Comparison of ENCODE assay signal across 8 cellular contexts in the genomic region with DNA sequence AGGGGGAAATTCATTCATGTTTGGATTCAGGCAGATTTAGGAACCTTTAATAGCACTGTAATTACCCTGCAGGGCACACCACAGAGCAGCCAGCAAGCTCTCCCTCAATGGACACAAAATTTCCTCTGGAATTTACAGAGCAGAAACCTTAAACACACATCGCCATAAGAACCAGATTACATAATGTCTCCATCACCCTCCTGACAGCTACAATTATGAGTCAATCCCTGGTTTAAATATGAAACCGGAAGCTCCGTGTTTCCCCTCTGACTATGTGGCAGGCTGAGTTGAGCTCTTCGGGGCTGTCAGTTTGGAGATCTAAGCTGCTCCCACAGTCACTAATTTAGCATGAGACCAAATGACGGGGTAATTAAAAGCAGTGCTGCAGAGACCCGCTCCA.
DNase-seq lines count a peak whose midpoint lies in the region; ATAC-seq and TF ChIP-seq lines count a peak whose summit lies in the region.

No MANE protein-coding gene starts in this region.

- peak overlapping the region in 1 of 2 donors; percentile 34 for H3K9ac ChIP-seq in mucosa of rectum (ENCODE audit: low read depth in 1 of 2, low read length in 2 of 2)

- POLR2A ChIA-PET in CD8-positive, alpha-beta T cell (lab: Charles Lee), result no interaction called here

- intact Hi-C loops in CD8-positive, alpha-beta T cell (cut with DNase I, micrococcal nuclease), result no loop called here
- intact Hi-C loops in vagina (cut with DNase I) (no loop called here), testis (cut with DNase I; ENCODE audit: low total_unique reads) (no loop called here)

- no peak overlapping the region for H3K27ac Mint-ChIP-seq in CD8-positive, alpha-beta T cell

- CTCF ChIA-PET in CD8-positive, alpha-beta T cell (lab: Charles Lee), result interaction anchor here (0.7 kb wide), 1 partner anchor 127 kb away, joined by 4 read pairs; no protein-coding TSS in a partner anchor

- no peaks in the 10 kb centered on the region for H3K9me3 Mint-ChIP-seq in CD8-positive, alpha-beta T cell

- no peaks in the 10 kb centered on the region for H3K36me3 Mint-ChIP-seq in CD8-positive, alpha-beta T cell

- 31 to 39% methylated on average over 6 of the region's 6 CpGs for WGBS in testis, 2 donors

- ATAC-seq in CD8-positive, alpha-beta T cell, result peak; percentile 55
- ATAC-seq in HG03139 (IDR thresholded peaks at IDR 0.05; ENCODE audit: unreplicated experiment), result peak; percentile 73

- no peak overlapping the region for H3K4me3 ChIP-seq in CD8-positive, alpha-beta T cell (ENCODE audit: low read depth, low read length)
- H3K4me3 ChIP-seq in Peyer's patch (peak overlapping the region in 2 of 4 donors; percentile 22 to 30), mucosa of rectum (ENCODE audit: low read length in 2 of 2) (peak overlapping the region; percentile 21 to 57), vagina (peak overlapping the region; percentile 22 to 24), testis (no peak overlapping the region)

- peaks cover 8% of the 10 kb centered on the region for H3K4me1 ChIP-seq in CD8-positive, alpha-beta T cell (ENCODE audit: insufficient read depth, low read length)
- H3K4me1 ChIP-seq in Peyer's patch (peaks cover 0 to 39% (median 7%) of the 10 kb centered on the region in 4 donors), mucosa of rectum (ENCODE audit: control insufficient read depth in 2 of 2, insufficient read depth in 2 of 2, low read length in 2 of 2) (peaks cover 24 to 44% of the 10 kb centered on the region in 2 donors), vagina (peaks cover 52% of the 10 kb centered on the region), testis (peaks cover 29% of the 10 kb centered on the region)

- TF ChIP-seq CTCF in CD8-positive, alpha-beta T cell (IDR thresholded peaks at IDR 0.05), result no peak
- TF ChIP-seq CTCF in Peyer's patch (IDR thresholded peaks at IDR 0.05) (no peak), vagina (IDR thresholded peaks at IDR 0.05) (no peak), testis (IDR thresholded peaks at IDR 0.05) (no peak)

- no peak overlapping the region for H3K27ac ChIP-seq in CD8-positive, alpha-beta T cell (ENCODE audit: low read depth, low read length)
- H3K27ac ChIP-seq in Peyer's patch, result peak overlapping the region; percentile 38 to 64 (median 56)
- H3K27ac ChIP-seq in mucosa of rectum (ENCODE audit: low read depth in 2 of 2, low read length in 2 of 2), result peak overlapping the region; percentile 77 to 79
- peak overlapping the region; percentile 70 for H3K27ac ChIP-seq in vagina
- peak overlapping the region in 1 of 2 donors; percentile 6 for H3K27ac ChIP-seq in testis

- peak in 1 of 7 experiments; percentile 22 for DNase-seq in CD8-positive, alpha-beta T cell
- DNase-seq in GM19238 (ENCODE audit: insufficient read length, low spot score) (peak; percentile 42), Peyer's patch (no peak), dedifferentiated amniotic fluid mesenchymal stem cell (ENCODE audit: extremely low spot score) (peak; percentile 81), vagina (ENCODE audit: extremely low spot score in 2 of 2) (no peak), testis (no peak)

- peaks cover 19% of the 10 kb centered on the region for H3K4me1 Mint-ChIP-seq in CD8-positive, alpha-beta T cell (ENCODE audit: low read depth)

- H3K9me3 ChIP-seq in CD8-positive, alpha-beta T cell (ENCODE audit: low read length), result no peaks in the 10 kb centered on the region
- H3K9me3 ChIP-seq in Peyer's patch (no peaks in the 10 kb centered on the region), mucosa of rectum (ENCODE audit: control insufficient read depth in 2 of 2, low read length in 2 of 2) (no peaks in the 10 kb centered on the region), vagina (no peaks in the 10 kb centered on the region), testis (no peaks in the 10 kb centered on the region)

- TF ChIP-seq POLR2A in Peyer's patch (IDR thresholded peaks at IDR 0.05), result no peak
- no peak for TF ChIP-seq POLR2A in vagina (IDR thresholded peaks at IDR 0.05)
- no peak for TF ChIP-seq POLR2A in testis (IDR thresholded peaks at IDR 0.05)

- peak overlapping the region; percentile 2 for H3K4me3 Mint-ChIP-seq in CD8-positive, alpha-beta T cell

- no peaks in the 10 kb centered on the region for H3K36me3 ChIP-seq in CD8-positive, alpha-beta T cell (ENCODE audit: insufficient read depth, low read length)
- no peaks in the 10 kb centered on the region for H3K36me3 ChIP-seq in Peyer's patch
- no peaks in the 10 kb centered on the region for H3K36me3 ChIP-seq in mucosa of rectum (ENCODE audit: control insufficient read depth in 2 of 2, insufficient read depth in 2 of 2, low read length in 2 of 2)
- H3K36me3 ChIP-seq in vagina, result no peaks in the 10 kb centered on the region
- no peaks in the 10 kb centered on the region for H3K36me3 ChIP-seq in testis (ENCODE audit: low read depth, missing control alignments)

- peaks cover 49% of the 10 kb centered on the region for H3K27me3 Mint-ChIP-seq in CD8-positive, alpha-beta T cell (ENCODE audit: low read depth)

- no peaks in the 10 kb centered on the region for H3K27me3 ChIP-seq in CD8-positive, alpha-beta T cell (ENCODE audit: insufficient read depth, low read length)
- H3K27me3 ChIP-seq in Peyer's patch (no peaks in the 10 kb centered on the region), mucosa of rectum (ENCODE audit: control insufficient read depth in 2 of 2, insufficient read depth in 2 of 2, low read length in 2 of 2) (no peaks in the 10 kb centered on the region), vagina (no peaks in the 10 kb centered on the region), testis (no peaks in the 10 kb centered on the region)

Comparison
In these comparisons a context has a peak if more than half of its experiments do, and no peak if none do; other contexts are left out.
1. DNase-seq: peak in GM19238 (single experiment) and dedifferentiated amniotic fluid mesenchymal stem cell (single experiment); none in Peyer's patch (0 of 3), vagina (0 of 2) and testis (single experiment).
2. H3K4me3 ChIP-seq: peak in mucosa of rectum (2 of 2) and vagina (2 of 2); none in CD8-positive, alpha-beta T cell (single experiment) and testis (0 of 2).